ENCODE assay signal across 1 cellular context in the genomic region with DNA sequence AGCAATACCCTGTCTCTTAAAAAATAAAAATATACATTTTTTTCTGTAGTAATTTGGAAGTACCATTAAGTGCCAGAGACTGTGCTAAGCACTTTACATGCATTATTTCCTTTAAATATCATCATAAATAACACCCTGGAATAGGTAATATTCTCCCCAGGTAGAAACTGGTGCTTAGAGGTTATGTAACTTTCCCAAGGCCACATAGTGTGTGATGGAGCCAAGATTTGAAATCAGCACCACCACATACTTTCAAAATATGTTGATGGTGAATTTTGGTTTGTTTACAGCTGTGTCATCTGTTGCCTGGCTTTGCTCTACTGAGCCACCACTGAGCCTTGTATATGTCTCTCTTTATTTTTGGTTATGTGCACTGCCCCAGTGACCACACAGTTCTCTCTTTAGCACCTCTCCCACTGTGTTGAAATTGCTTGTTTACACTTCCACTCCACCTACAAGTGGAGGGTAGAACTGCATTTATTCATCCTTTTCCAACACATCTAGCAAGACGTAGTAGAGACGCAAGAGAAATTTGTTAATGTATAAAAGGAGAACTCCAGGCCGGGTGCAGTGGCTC.
TF ChIP-seq lines count a peak whose summit lies in the region.

No MANE protein-coding gene starts in this region.

TF ChIP-seq in GM12878, 131 proteins besides CTCF, POLR2A, EP300 and RAD21:
- TF ChIP-seq GABPA (IDR thresholded peaks at IDR 0.05; ENCODE audit: low read depth) (no peak), EED (IDR thresholded peaks at IDR 0.05; ENCODE audit: low read depth) (no peak), ZBTB33 (IDR thresholded peaks at IDR 0.05) (no peak), RFX5 (IDR thresholded peaks at IDR 0.05; ENCODE audit: low read depth, low read length) (peak; percentile 79), EGR1 (IDR thresholded peaks at IDR 0.05; ENCODE audit: borderline replicate concordance in 1 of 2, low read depth in 2 of 2, low read length in 2 of 2) (no peak), RBBP5 (conservative IDR thresholded peaks at IDR 0.05) (no peak)
- TF ChIP-seq, protein P1, sequence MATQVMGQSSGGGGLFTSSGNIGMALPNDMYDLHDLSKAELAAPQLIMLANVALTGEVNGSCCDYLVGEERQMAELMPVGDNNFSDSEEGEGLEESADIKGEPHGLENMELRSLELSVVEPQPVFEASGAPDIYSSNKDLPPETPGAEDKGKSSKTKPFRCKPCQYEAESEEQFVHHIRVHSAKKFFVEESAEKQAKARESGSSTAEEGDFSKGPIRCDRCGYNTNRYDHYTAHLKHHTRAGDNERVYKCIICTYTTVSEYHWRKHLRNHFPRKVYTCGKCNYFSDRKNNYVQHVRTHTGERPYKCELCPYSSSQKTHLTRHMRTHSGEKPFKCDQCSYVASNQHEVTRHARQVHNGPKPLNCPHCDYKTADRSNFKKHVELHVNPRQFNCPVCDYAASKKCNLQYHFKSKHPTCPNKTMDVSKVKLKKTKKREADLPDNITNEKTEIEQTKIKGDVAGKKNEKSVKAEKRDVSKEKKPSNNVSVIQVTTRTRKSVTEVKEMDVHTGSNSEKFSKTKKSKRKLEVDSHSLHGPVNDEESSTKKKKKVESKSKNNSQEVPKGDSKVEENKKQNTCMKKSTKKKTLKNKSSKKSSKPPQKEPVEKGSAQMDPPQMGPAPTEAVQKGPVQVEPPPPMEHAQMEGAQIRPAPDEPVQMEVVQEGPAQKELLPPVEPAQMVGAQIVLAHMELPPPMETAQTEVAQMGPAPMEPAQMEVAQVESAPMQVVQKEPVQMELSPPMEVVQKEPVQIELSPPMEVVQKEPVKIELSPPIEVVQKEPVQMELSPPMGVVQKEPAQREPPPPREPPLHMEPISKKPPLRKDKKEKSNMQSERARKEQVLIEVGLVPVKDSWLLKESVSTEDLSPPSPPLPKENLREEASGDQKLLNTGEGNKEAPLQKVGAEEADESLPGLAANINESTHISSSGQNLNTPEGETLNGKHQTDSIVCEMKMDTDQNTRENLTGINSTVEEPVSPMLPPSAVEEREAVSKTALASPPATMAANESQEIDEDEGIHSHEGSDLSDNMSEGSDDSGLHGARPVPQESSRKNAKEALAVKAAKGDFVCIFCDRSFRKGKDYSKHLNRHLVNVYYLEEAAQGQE (IDR thresholded peaks at IDR 0.05; ENCODE audit: low read depth, low read length), result no peak
- TF ChIP-seq, protein P2, sequence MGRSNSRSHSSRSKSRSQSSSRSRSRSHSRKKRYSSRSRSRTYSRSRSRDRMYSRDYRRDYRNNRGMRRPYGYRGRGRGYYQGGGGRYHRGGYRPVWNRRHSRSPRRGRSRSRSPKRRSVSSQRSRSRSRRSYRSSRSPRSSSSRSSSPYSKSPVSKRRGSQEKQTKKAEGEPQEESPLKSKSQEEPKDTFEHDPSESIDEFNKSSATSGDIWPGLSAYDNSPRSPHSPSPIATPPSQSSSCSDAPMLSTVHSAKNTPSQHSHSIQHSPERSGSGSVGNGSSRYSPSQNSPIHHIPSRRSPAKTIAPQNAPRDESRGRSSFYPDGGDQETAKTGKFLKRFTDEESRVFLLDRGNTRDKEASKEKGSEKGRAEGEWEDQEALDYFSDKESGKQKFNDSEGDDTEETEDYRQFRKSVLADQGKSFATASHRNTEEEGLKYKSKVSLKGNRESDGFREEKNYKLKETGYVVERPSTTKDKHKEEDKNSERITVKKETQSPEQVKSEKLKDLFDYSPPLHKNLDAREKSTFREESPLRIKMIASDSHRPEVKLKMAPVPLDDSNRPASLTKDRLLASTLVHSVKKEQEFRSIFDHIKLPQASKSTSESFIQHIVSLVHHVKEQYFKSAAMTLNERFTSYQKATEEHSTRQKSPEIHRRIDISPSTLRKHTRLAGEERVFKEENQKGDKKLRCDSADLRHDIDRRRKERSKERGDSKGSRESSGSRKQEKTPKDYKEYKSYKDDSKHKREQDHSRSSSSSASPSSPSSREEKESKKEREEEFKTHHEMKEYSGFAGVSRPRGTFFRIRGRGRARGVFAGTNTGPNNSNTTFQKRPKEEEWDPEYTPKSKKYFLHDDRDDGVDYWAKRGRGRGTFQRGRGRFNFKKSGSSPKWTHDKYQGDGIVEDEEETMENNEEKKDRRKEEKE (IDR thresholded peaks at IDR 0.05), result no peak
